ENCODE assay signal across 23 cellular contexts in genomic region chr4:25879091-25879584, GRCh38. TPM values are rescaled to one million over a fixed set of nuclear protein-coding genes. Genes with fewer than 3 reads are reported as not detected.
A peak's percentile ranks its signal among the peaks of the same experiment; 100 is the strongest.
DNase-seq lines count a peak whose midpoint lies in the region; ATAC-seq and TF ChIP-seq lines count a peak whose summit lies in the region.
"Had no signal": no experiment of that assay in that cellular context is flagged by ENCODE, and none has a peak within 500 bp of the region (broad histone marks: within the 10 kb centered on the region; RNA-seq: fewer than 3 reads in every experiment).

No MANE protein-coding gene starts in this region.

- CTCF ChIA-PET in OCI-LY7 (lab: Charles Lee; ENCODE audit: unreplicated experiment) = interaction anchor here (0.6 to 3.2 kb wide), 3 partner anchors 11 to 441 kb away, joined by 4 to 10 read pairs (median 5); no protein-coding TSS in a partner anchor

- POLR2A ChIA-PET in OCI-LY7 (lab: Charles Lee) = interaction anchor here (2.4 to 6.4 kb wide), 6 partner anchors 10 to 951 kb away, joined by 13 to 134 read pairs (median 33); partner anchors contain the start of gene SMIM20

- DNase-seq in Right ventricle myocardium superior (no peak), heart left ventricle (no peak), OCI-LY7 (ENCODE audit: low spot score) (peak; percentile 52), memory B cell (ENCODE audit: low spot score in 2 of 2) (no peak), NAMALWA (ENCODE audit: low spot score) (no peak)
- DNase-seq: 8988T, DMS53, EL, GF-D8, GOT3, IMR-90, NCI-H1694, NCI-H2081, NCI-H2171, NCI-H524 treated with DMSO at 0.1 percent for 48 hours, PC-3, RPMI8226 had no signal

- no peak overlapping the region for H3K4me3 Mint-ChIP-seq in memory B cell
- H3K4me3 Mint-ChIP-seq: T-cell had no signal

- H3K27ac ChIP-seq in heart left ventricle (no peak overlapping the region), OCI-LY7 (ENCODE audit: low read depth, low read length, poor library complexity, severe bottlenecking) (peak overlapping the region; percentile 99)
- H3K27ac ChIP-seq: C4-2B had no signal

- H2AFZ ChIP-seq in OCI-LY7 (ENCODE audit: low read length) = peak overlapping the region; percentile 52; the same call in 1 of the 2 replicates

- peaks cover 55% of the 10 kb centered on the region for H3K4me1 Mint-ChIP-seq in memory B cell

- peaks cover 7% of the 10 kb centered on the region; the same call in 1 of the 2 replicates for H3K79me2 ChIP-seq in OCI-LY7 (ENCODE audit: insufficient read depth, low read depth, low read length)

- H3K9me3 Mint-ChIP-seq in memory B cell = no peaks in the 10 kb centered on the region

- peak overlapping the region; percentile 100 for H3K27ac Mint-ChIP-seq in memory B cell
- H3K27ac Mint-ChIP-seq: T-cell had no signal

- H3K4me1 ChIP-seq in heart left ventricle = peaks cover 0 to 1% (median 0%) of the 10 kb centered on the region in 12 donors
- H3K4me1 ChIP-seq in OCI-LY7 (ENCODE audit: insufficient read depth, low read length, poor library complexity, severe bottlenecking) = peaks cover 93% of the 10 kb centered on the region

- TF ChIP-seq CTCF in heart left ventricle (IDR thresholded peaks at IDR 0.05) = no peak
- TF ChIP-seq CTCF in OCI-LY7 (conservative IDR thresholded peaks at IDR 0.05; ENCODE audit: low read length) = no peak

- intact Hi-C loops in Right ventricle myocardium superior (cut with DNase I) = no loop called here
- intact Hi-C loops in heart left ventricle (cut with DNase I) = no loop called here
- intact Hi-C loops in OCI-LY7 (cut with micrococcal nuclease; ENCODE audit: unreplicated experiment) = no loop called here

- H3K4me2 ChIP-seq in OCI-LY7 (ENCODE audit: low read length) = peak overlapping the region; percentile 65

- H3K4me3 ChIP-seq in heart left ventricle = no peak overlapping the region
- peak overlapping the region; percentile 16 for H3K4me3 ChIP-seq in OCI-LY7 (ENCODE audit: low read depth, low read length, poor library complexity, severe bottlenecking)

- H4K20me1 ChIP-seq in OCI-LY7 (ENCODE audit: insufficient read depth, low read length) = no peaks in the 10 kb centered on the region

- no peaks in the 10 kb centered on the region for H3K36me3 ChIP-seq in heart left ventricle
- H3K36me3 ChIP-seq in OCI-LY7 (ENCODE audit: insufficient read depth, low read length) = no peaks in the 10 kb centered on the region; the same call in 1 of the 2 replicates

- TF ChIP-seq POLR2A in heart left ventricle (IDR thresholded peaks at IDR 0.05) = no peak

- H3K9me3 ChIP-seq in heart left ventricle (no peaks in the 10 kb centered on the region), OCI-LY7 (ENCODE audit: low read length) (no peaks in the 10 kb centered on the region)

- ATAC-seq in Right ventricle myocardium superior (ENCODE audit: poor library complexity) (peak; percentile 49), heart left ventricle (no peak), memory B cell (ENCODE audit: low read depth) (no peak), GM21526 (IDR thresholded peaks at IDR 0.05; ENCODE audit: low FRiP score, unreplicated experiment) (no peak), GM21423 (IDR thresholded peaks at IDR 0.05; ENCODE audit: unreplicated experiment) (no peak)
- ATAC-seq: HCT116, PC-3, SK-N-SH treated with all-trans-retinoic acid at 6 μM for 48 hours, T-cell had no signal

- H3K27me3 ChIP-seq in heart left ventricle = no peaks in the 10 kb centered on the region

- H3K27me3 Mint-ChIP-seq in memory B cell = no peaks in the 10 kb centered on the region

- H3K9me2 ChIP-seq in OCI-LY7 (ENCODE audit: insufficient read depth, low read length) = no peaks in the 10 kb centered on the region

- H3K36me3 Mint-ChIP-seq in memory B cell = peaks cover 3% of the 10 kb centered on the region

- BruUV-seq in OCI-LY7 (replicated peaks; lab: Mats Ljungman, UMichigan) = no TSS peak

- WGBS in heart left ventricle, 4 donors = 65 to 95% (median 76%) methylated on average over 5 to 9 of the region's 9 CpGs

RNA-seq across cellular contexts. Expression of gene SEL1L3, which starts 16.4 kb away (rescaled TPM):
- total RNA-seq in Right ventricle myocardium superior = 3.2 TPM
- total RNA-seq in heart left ventricle = 10 to 100 TPM in 2 of 9 donors, 1 to 10 TPM in 7; 2.1 to 20.7 (median 3.6) TPM
- 1 to 10 TPM; 1.1 to 2.9 TPM for polyA plus RNA-seq in heart left ventricle
- total RNA-seq in OCI-LY7 (2014; rRNA removed; shearing (Covaris generic)) = 173 and 180 TPM in 2 replicates
- total RNA-seq in OCI-LY7 (2022) = 301 and 313 TPM in 2 replicates

RNA-seq across cellular contexts. Expression of gene SMIM20, which starts 34.9 kb away (rescaled TPM):
- total RNA-seq in Right ventricle myocardium superior (40.1 TPM), heart left ventricle (10 to 100 TPM; 27.4 to 50.8 (median 37.2) TPM), OCI-LY7 (2022) (51.2 and 53.8 TPM in 2 replicates)
- 10 to 100 TPM; 40.3 to 42.3 TPM for polyA plus RNA-seq in heart left ventricle
- 33.4 and 44.0 TPM in 2 replicates for total RNA-seq in OCI-LY7 (2014; rRNA removed; shearing (Covaris generic))

Comparison
In these comparisons a context has a peak if more than half of its experiments do, and no peak if none do; other contexts are left out.
1. RNA of gene SEL1L3, which starts 16.4 kb away (total RNA-seq): 173 to 313 TPM in OCI-LY7; 2.1 to 20.7 TPM in heart left ventricle and 3.2 TPM in Right ventricle myocardium superior (single experiment); every median in the first group is over 4 times any median in the second.